In genomic region chr2:28492276-28492675, GRCh38 we compare ENCODE assay signal across 19 cellular contexts. TPM values are rescaled to one million over a fixed set of nuclear protein-coding genes. Genes with fewer than 3 reads are reported as not detected.
DNase-seq lines count a peak whose midpoint lies in the region; ATAC-seq and TF ChIP-seq lines count a peak whose summit lies in the region.
"Had no signal": no experiment of that assay in that cellular context is flagged by ENCODE, and none has a peak within 500 bp of the region (broad histone marks: within the 10 kb centered on the region; RNA-seq: fewer than 3 reads in every experiment).

No MANE protein-coding gene starts in this region.

- no peak for TF ChIP-seq EP300 in transverse colon (IDR thresholded peaks at IDR 0.05; ENCODE audit: low read depth)

- H3K4me1 ChIP-seq in mucosa of descending colon (ENCODE audit: low read depth) (peaks cover 3% of the 10 kb centered on the region), transverse colon (peaks cover 0 to 14% (median 4%) of the 10 kb centered on the region in 4 donors)
- H3K4me1 ChIP-seq: BE2C, HAP-1 had no signal

- intact Hi-C loops in mucosa of descending colon (cut with DNase I, micrococcal nuclease) (no loop called here), transverse colon (cut with DNase I; ENCODE audit: low total_unique reads) (no loop called here)

- TF ChIP-seq POLR2A in transverse colon (IDR thresholded peaks at IDR 0.05), result no peak

- H3K36me3 ChIP-seq in mucosa of descending colon (ENCODE audit: low read depth) (no peaks in the 10 kb centered on the region), transverse colon (no peaks in the 10 kb centered on the region)
- H3K36me3 ChIP-seq: BE2C, HAP-1 had no signal

- in situ Hi-C loops in transverse colon (cut with MboI; ENCODE audit: low pct_ligation_motif_present in 1 of 4, low pct_unique_long_range_greater_than_20kb in 1 of 4, low sequenced_read_pairs in 3 of 4), result no loop called here
- in situ Hi-C loops in ACHN (cut with HindIII; ENCODE audit: low pct_ligation_motif_present, low pct_unique_long_range_greater_than_20kb, low sequenced_read_pairs), result no loop called here

- ATAC-seq in mucosa of descending colon (peak; percentile 80), GM19452 (IDR thresholded peaks at IDR 0.05; ENCODE audit: unreplicated experiment) (no peak)
- ATAC-seq: GM12878 had no signal

- 22% methylated on average over 1 of the region's 1 CpG; no CpG with 5 or more reads in 1 of the 2 donors for WGBS in transverse colon (ENCODE audit: low coverage in 1 of 2), 2 donors

- H3K9me3 ChIP-seq in mucosa of descending colon, result no peaks in the 10 kb centered on the region
- H3K9me3 ChIP-seq in transverse colon, result no peaks in the 10 kb centered on the region
- H3K9me3 ChIP-seq: BE2C, HAP-1 had no signal

- TF ChIP-seq CTCF in mucosa of descending colon (IDR thresholded peaks at IDR 0.05) (no peak), transverse colon (IDR thresholded peaks at IDR 0.05) (no peak)

- H3K4me3 ChIP-seq in mucosa of descending colon, result no peak overlapping the region
- H3K4me3 ChIP-seq in transverse colon, result no peak overlapping the region
- H3K4me3 ChIP-seq: GM12878, GM23248, HAP-1 had no signal

- DNase-seq in NCI-H69 (lab: John Stamatoyannopoulos, UW) (peak; percentile 35), islet precursor cell (peak; percentile 30), mucosa of descending colon (peak in 2 of 3 donors; percentile 33 to 52), transverse colon (peak; percentile 28), cerebellum (ENCODE audit: low spot score) (no peak), ACHN (no peak)
- DNase-seq: BE2C; C1 segment of cervical spinal cord; CD4-positive, CD25-positive, alpha-beta regulatory T cell; CD8-positive, alpha-beta memory T cell; COR-L47; DMS 273 treated with DMSO at 0.1 percent for 48 hours; DND-41; EL; GM23248 had no signal

- H3K27me3 ChIP-seq in transverse colon, result no peaks in the 10 kb centered on the region
- H3K27me3 ChIP-seq: BE2C had no signal

- peak overlapping the region in 1 of 4 donors; percentile 39 for H3K27ac ChIP-seq in transverse colon
- H3K27ac ChIP-seq: GM23248 had no signal

RNA-seq across cellular contexts. Expression of gene PLB1, which starts 3.6 kb away (rescaled TPM):
- total RNA-seq in mucosa of descending colon, result 1 to 10 TPM; 2.4 to 4.9 (median 3.6) TPM
- 1 to 10 TPM in 2 of 4 donors, under 1 TPM in 2; 0.20 to 4.2 (median 1.8) TPM for total RNA-seq in transverse colon
- 4.3 TPM for total RNA-seq in cerebellum
- total RNA-seq: HT-29 had no signal

Comparison
In these comparisons a context has a peak if more than half of its experiments do, and no peak if none do; other contexts are left out.
1. DNase-seq: peak in NCI-H69 (single experiment), islet precursor cell (single experiment), mucosa of descending colon (2 of 3) and transverse colon (single experiment); none in cerebellum (single experiment) and ACHN (single experiment).